In genomic region chr11:69358398-69359080, GRCh38 we compare ENCODE assay signal across 24 cellular contexts.
DNase-seq lines count a peak whose midpoint lies in the region; ATAC-seq, FAIRE-seq and TF ChIP-seq lines count a peak whose summit lies in the region.
"Had no signal": no experiment of that assay in that cellular context is flagged by ENCODE, and none has a peak within 500 bp of the region (broad histone marks: within the 10 kb centered on the region; RNA-seq: fewer than 3 reads in every experiment).

No MANE protein-coding gene starts in this region.

- no peak overlapping the region for H3K56ac ChIP-seq in H1 (replicated peaks; ENCODE audit: insufficient read length, low read depth, low read length)

- no peak overlapping the region for H3K4me3 Mint-ChIP-seq in stimulated activated naive CD8-positive, alpha-beta T cell treated with anti-CD3 and anti-CD28 coated beads, Interleukin-15, amount 100 ng/mL, for 72 hours
- H3K4me3 Mint-ChIP-seq: activated CD4-positive, alpha-beta T cell treated with anti-CD3 and anti-CD28 coated beads, Interleukin-2, amount 10 ng/mL, durations not matched to agents 24 days and 14 days; activated naive CD8-positive, alpha-beta T cell had no signal

- TF ChIP-seq POLR2A in H1 (IDR thresholded peaks at IDR 0.05; ENCODE audit: control extremely low read depth in 1 of 2, low read depth in 2 of 2, low read length in 2 of 2) = no peak

- H2BK20ac ChIP-seq in H1 (ENCODE audit: low read length) = no peak overlapping the region

- H3K27me3 ChIP-seq in H1 (replicated peaks in 1 of 4; ENCODE audit: control insufficient read depth in 3 of 4, extremely low read depth in 1 of 4, insufficient read depth in 3 of 4, low read length in 3 of 4) (no peaks in the 10 kb centered on the region), neuronal stem cell (ENCODE audit: control insufficient read depth in 3 of 3, insufficient read depth in 3 of 3, low read depth in 1 of 3, low read length in 3 of 3) (no peaks in the 10 kb centered on the region)
- H3K27me3 ChIP-seq: left lung, pancreas, sigmoid colon had no signal

- H3K79me1 ChIP-seq in H1 (ENCODE audit: low read depth, low read length) = no peaks in the 10 kb centered on the region
- no peaks in the 10 kb centered on the region for H3K79me1 ChIP-seq in neuronal stem cell (ENCODE audit: low read depth, low read length)

- H3K9me3 ChIP-seq in H1 (ENCODE audit: insufficient read depth in 2 of 2, low read depth in 1 of 2, low read length in 1 of 2) = peaks cover 4 to 7% of the 10 kb centered on the region in 2 experiments; a peak in 2 of 4 replicates
- H3K9me3 ChIP-seq in neuronal stem cell (replicated peaks in 1 of 2; ENCODE audit: control insufficient read depth in 2 of 2, insufficient read depth in 1 of 2, low read depth in 1 of 2, low read length in 2 of 2) = peaks cover 0 to 8% of the 10 kb centered on the region in 2 donors
- H3K9me3 ChIP-seq: pancreas had no signal

- H2BK120ac ChIP-seq in H1 (replicated peaks; ENCODE audit: low read depth, low read length) (no peak overlapping the region), neuronal stem cell (ENCODE audit: low read depth, low read length) (no peak overlapping the region)

- H3K14ac ChIP-seq in H1 (ENCODE audit: insufficient read length) (no peak overlapping the region), neuronal stem cell (ENCODE audit: low read length) (no peak overlapping the region)

- H3K23ac ChIP-seq in H1 (ENCODE audit: insufficient read length) = no peak overlapping the region
- no peak overlapping the region for H3K23ac ChIP-seq in neuronal stem cell (ENCODE audit: low read depth, low read length, poor library complexity)

- no peak overlapping the region for H3K4ac ChIP-seq in H1 (replicated peaks; ENCODE audit: insufficient read length, low read depth, low read length)
- H3K4ac ChIP-seq in neuronal stem cell (ENCODE audit: low read length) = no peak overlapping the region

- no peaks in the 10 kb centered on the region for H3K27me3 Mint-ChIP-seq in stimulated activated naive CD8-positive, alpha-beta T cell treated with anti-CD3 and anti-CD28 coated beads, Interleukin-15, amount 100 ng/mL, for 72 hours
- H3K27me3 Mint-ChIP-seq: activated naive CD8-positive, alpha-beta T cell had no signal

- no peaks in the 10 kb centered on the region for H3K36me3 ChIP-seq in H1 (ENCODE audit: control insufficient read depth in 2 of 4, insufficient read depth in 4 of 4, low read length in 3 of 4)
- no peaks in the 10 kb centered on the region for H3K36me3 ChIP-seq in neuronal stem cell (replicated peaks in 1 of 2; ENCODE audit: control insufficient read depth in 2 of 2, insufficient read depth in 2 of 2, low read length in 2 of 2)
- H3K36me3 ChIP-seq: heart right ventricle, left lung, pancreas, sigmoid colon had no signal

- H2BK5ac ChIP-seq in H1 (ENCODE audit: low read depth, low read length) (no peak overlapping the region), neuronal stem cell (ENCODE audit: low read length) (no peak overlapping the region)

- no peak overlapping the region for H4K5ac ChIP-seq in H1 (ENCODE audit: insufficient read length, low read depth, low read length)

- no peak overlapping the region for H3K27ac Mint-ChIP-seq in stimulated activated naive CD8-positive, alpha-beta T cell treated with anti-CD3 and anti-CD28 coated beads, Interleukin-15, amount 100 ng/mL, for 72 hours
- H3K27ac Mint-ChIP-seq: activated CD4-positive, alpha-beta T cell treated with anti-CD3 and anti-CD28 coated beads, Interleukin-2, amount 10 ng/mL, durations not matched to agents 24 days and 14 days; activated naive CD8-positive, alpha-beta T cell had no signal

- H3K4me1 Mint-ChIP-seq in stimulated activated naive CD8-positive, alpha-beta T cell treated with anti-CD3 and anti-CD28 coated beads, Interleukin-15, amount 100 ng/mL, for 72 hours = no peaks in the 10 kb centered on the region
- H3K4me1 Mint-ChIP-seq: activated CD4-positive, alpha-beta T cell treated with anti-CD3 and anti-CD28 coated beads, Interleukin-2, amount 10 ng/mL, durations not matched to agents 24 days and 14 days had no signal

- H3K9ac ChIP-seq in H1 (replicated peaks in 1 of 4; ENCODE audit: extremely low read depth in 1 of 4, low read depth in 3 of 4, low read length in 3 of 4) = no peak overlapping the region
- H3K9ac ChIP-seq in neuronal stem cell (ENCODE audit: low read depth, low read length, poor library complexity) = no peak overlapping the region

- H2AK5ac ChIP-seq in H1 (ENCODE audit: low read depth, low read length) (no peak overlapping the region), neuronal stem cell (ENCODE audit: low read depth, low read length) (peak overlapping the region; percentile 60)

- H3K23me2 ChIP-seq in H1 (ENCODE audit: low read depth, low read length) = peaks cover 2% of the 10 kb centered on the region; the same call in 1 of the 2 replicates

- no peak for TF ChIP-seq RAD21 in H1 (IDR thresholded peaks at IDR 0.05 in 1 of 2, conservative IDR thresholded peaks at IDR 0.05 in 1 of 2; ENCODE audit: low read depth in 2 of 2, low read length in 2 of 2)

- no peaks in the 10 kb centered on the region for H4K20me1 ChIP-seq in H1 (replicated peaks in 1 of 2; ENCODE audit: control insufficient read depth in 1 of 2, insufficient read depth in 2 of 2, low read length in 2 of 2)

- no peak for TF ChIP-seq CTCF in H1 (IDR thresholded peaks at IDR 0.05; ENCODE audit: control extremely low read depth in 1 of 3, insufficient read depth in 1 of 3, low read depth in 1 of 3, low read length in 3 of 3)

- CTCF ChIA-PET in H1 (lab: Charles Lee; ENCODE audit: partially characterized antibody) = no interaction called here

- H4K91ac ChIP-seq in H1 (replicated peaks; ENCODE audit: insufficient read length, low read length) = no peak overlapping the region
- no peak overlapping the region for H4K91ac ChIP-seq in neuronal stem cell (ENCODE audit: low read depth, low read length, poor library complexity)

- no peak overlapping the region for H4K8ac ChIP-seq in H1 (ENCODE audit: extremely low read depth, insufficient read depth, low read length)
- no peak overlapping the region for H4K8ac ChIP-seq in neuronal stem cell (ENCODE audit: low read depth, low read length)

- no peaks in the 10 kb centered on the region for H3K79me2 ChIP-seq in H1 (ENCODE audit: control insufficient read depth in 1 of 2, insufficient read depth in 2 of 2, low read length in 2 of 2)

- no peak for FAIRE-seq in H1 (lab: Jason Lieb, UNC)
- FAIRE-seq: endothelial cell of umbilical vein, GM12891, pancreas, TTC549 had no signal

- H2BK15ac ChIP-seq in H1 (ENCODE audit: low read length) (0 out of 2 replicates have a peak overlapping the region, but pooled peaks have one; percentile 65), neuronal stem cell (ENCODE audit: low read length) (peak overlapping the region; percentile 45)

- no peak overlapping the region for H2AFZ ChIP-seq in H1 (ENCODE audit: low read length)
- H2AFZ ChIP-seq in neuronal stem cell (ENCODE audit: low read length) = no peak overlapping the region

- peaks cover 0 to 3% (median 0%) of the 10 kb centered on the region in 4 experiments; a peak in 1 of 7 replicates for H3K4me1 ChIP-seq in H1 (replicated peaks in 1 of 4; ENCODE audit: control insufficient read depth in 3 of 4, insufficient read depth in 4 of 4, low read length in 3 of 4)
- H3K4me1 ChIP-seq in neuronal stem cell (ENCODE audit: control insufficient read depth in 2 of 2, insufficient read depth in 1 of 2, low read depth in 1 of 2, low read length in 2 of 2) = peaks cover 0 to 2% of the 10 kb centered on the region in 2 donors
- H3K4me1 ChIP-seq: heart right ventricle, left lung, pancreas, sigmoid colon had no signal

- no peak overlapping the region for H3K4me3 ChIP-seq in H1 (ENCODE audit: extremely low read depth in 1 of 4, insufficient read depth in 2 of 4, low read depth in 3 of 4, low read length in 4 of 4)
- H3K4me3 ChIP-seq in neuronal stem cell (ENCODE audit: low read length in 2 of 2) = no peak overlapping the region
- H3K4me3 ChIP-seq: heart right ventricle, left lung, pancreas, sigmoid colon had no signal

- POLR2A ChIA-PET in H1 (lab: Charles Lee; ENCODE audit: partially characterized antibody) = no interaction called here

- H2BK12ac ChIP-seq in H1 (ENCODE audit: low read depth, low read length) = no peak overlapping the region
- no peak overlapping the region for H2BK12ac ChIP-seq in neuronal stem cell (ENCODE audit: low read length)

- H3K4me2 ChIP-seq in H1 (ENCODE audit: insufficient read depth in 1 of 2, low read depth in 2 of 2, low read length in 2 of 2) (no peak overlapping the region), neuronal stem cell (ENCODE audit: insufficient read depth, low read length, poor library complexity, severe bottlenecking) (no peak overlapping the region)

- H3K9me3 Mint-ChIP-seq in stimulated activated naive CD8-positive, alpha-beta T cell treated with anti-CD3 and anti-CD28 coated beads, Interleukin-15, amount 100 ng/mL, for 72 hours = no peaks in the 10 kb centered on the region

- DNase-seq in stimulated activated naive CD8-positive, alpha-beta T cell treated with anti-CD3 and anti-CD28 coated beads, Interleukin-15, Interleukin-2, amounts not matched to agents 100 U/mL and 50 U/mL, for 24 hours = peak; percentile 1
- DNase-seq in stimulated activated naive CD8-positive, alpha-beta T cell treated with anti-CD3 and anti-CD28 coated beads, Interleukin-15, amount 100 ng/mL, for 72 hours = no peak
- DNase-seq in H1 (ENCODE audit: low read depth in 1 of 2, low spot score in 2 of 2) (peak in 1 of 2 experiments; percentile 39), neuronal stem cell (ENCODE audit: low spot score) (no peak)
- DNase-seq in stimulated activated naive CD4-positive, alpha-beta T cell (lab: John Stamatoyannopoulos, UW) = no peak
- DNase-seq: activated CD4-positive, alpha-beta T cell treated with anti-CD3 and anti-CD28 coated beads, Interleukin-2, amount 10 ng/mL, durations not matched to agents 24 days and 14 days; AML-193; DMS79; heart right ventricle; KG1; left lung; NCI-H1694 treated with DMSO at 0.1 percent for 48 hours; NCI-H2227 treated with DMSO at 0.1 percent for 48 hours; NCI-H774; SHP77; sigmoid colon; trophoblast cell had no signal

- TF ChIP-seq EP300 in H1 (IDR thresholded peaks at IDR 0.05; ENCODE audit: borderline replicate concordance in 1 of 2, low read depth in 2 of 2, low read length in 2 of 2) = no peak

- H3K27ac ChIP-seq in H1 (ENCODE audit: low read depth, low read length) (no peak overlapping the region), neuronal stem cell (replicated peaks; ENCODE audit: low read length) (no peak overlapping the region)
- H3K27ac ChIP-seq: heart right ventricle, left lung, pancreas, sigmoid colon had no signal

- H3K18ac ChIP-seq in H1 (ENCODE audit: extremely low read depth, low read length) = no peak overlapping the region
- H3K18ac ChIP-seq in neuronal stem cell (ENCODE audit: low read length) = peak overlapping the region; percentile 59

- peak; percentile 23 for ATAC-seq in stimulated activated naive CD8-positive, alpha-beta T cell treated with anti-CD3 and anti-CD28 coated beads, Interleukin-15, Interleukin-2, amounts not matched to agents 100 U/mL and 50 U/mL, for 24 hours
- ATAC-seq in stimulated activated naive CD8-positive, alpha-beta T cell treated with anti-CD3 and anti-CD28 coated beads, Interleukin-15, amount 100 ng/mL, for 72 hours = no peak
- no peak for ATAC-seq in activated CD4-positive, CD25-positive, alpha-beta regulatory T cell treated with anti-CD3 and anti-CD28 coated beads, Interleukin-2, amount 50 U/mL, for 24 hours
- ATAC-seq in GM21528 (IDR thresholded peaks at IDR 0.05; ENCODE audit: low FRiP score, unreplicated experiment) = no peak
- ATAC-seq: heart right ventricle, left lung, pancreas had no signal

- 98% methylated on average over 8 of the region's 8 CpGs; no CpG with 5 or more reads in 1 of the 2 experiments for WGBS in H1 (ENCODE audit: extremely low coverage in 1 of 2, insufficient coverage in 1 of 2, insufficient read length in 1 of 2, insufficient replicate concordance in 2 of 2, low coverage in 1 of 2, low lambda C conversion rate in 2 of 2, missing lambda C conversion rate in 1 of 2), 2 experiments
- no CpG with 5 or more reads among the region's 8 CpGs for WGBS in neuronal stem cell (ENCODE audit: extremely low coverage in 2 of 2, insufficient read length in 2 of 2, insufficient replicate concordance in 1 of 2), 2 donors
